Comparison of ENCODE assay signal across 1 cellular context in the genomic region with DNA sequence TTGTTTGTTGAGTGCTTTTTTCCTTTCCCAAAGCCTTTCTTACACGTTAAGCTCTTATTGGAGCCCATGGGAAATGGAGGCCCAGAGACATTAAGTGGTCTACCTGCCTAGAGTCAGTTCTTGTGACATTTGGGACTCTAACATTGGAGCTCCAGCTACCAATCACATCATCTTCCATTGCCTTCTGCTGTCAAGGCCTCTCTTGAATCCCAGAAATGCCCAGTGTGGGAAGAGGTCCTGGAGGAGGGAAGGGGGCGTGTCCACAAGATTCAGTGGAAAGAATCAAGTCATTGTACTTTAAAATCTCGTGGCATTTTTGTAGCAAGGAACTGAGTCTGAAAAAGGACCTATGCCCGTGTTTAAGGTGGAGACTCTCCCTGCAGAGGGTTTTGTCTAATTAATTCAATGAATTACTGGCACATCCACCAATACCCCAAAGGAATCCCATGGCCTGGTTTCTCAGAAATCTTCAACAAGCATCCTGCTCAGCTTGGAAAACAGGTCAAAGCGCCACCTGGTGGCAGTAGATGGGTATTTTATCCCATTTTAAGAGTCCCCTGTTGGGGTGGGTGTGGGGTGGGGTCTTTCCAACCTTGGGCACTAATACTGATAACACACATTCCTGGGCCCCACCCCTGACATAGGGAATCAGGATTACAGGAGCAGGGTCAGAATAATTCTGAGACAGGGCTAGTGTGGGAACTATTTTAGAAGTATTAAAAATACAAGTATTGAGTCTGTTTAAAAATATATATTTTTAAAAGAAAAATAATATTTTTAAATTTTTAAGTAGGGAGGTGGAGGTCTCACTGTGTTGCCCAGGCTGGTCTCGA.
TF ChIP-seq lines count a peak whose summit lies in the region.

No MANE protein-coding gene starts in this region.

TF ChIP-seq in IMR-90, 13 proteins besides CTCF, POLR2A, EP300 and RAD21:
- TF ChIP-seq MXI1 (IDR thresholded peaks at IDR 0.05; ENCODE audit: borderline replicate concordance, low read depth, low read length) (no peak), SMC3 (IDR thresholded peaks at IDR 0.05; ENCODE audit: low read depth, low read length) (peak; percentile 85)
TF ChIP-seq in IMR-90: peak in this region for 1.
